ENCODE assay signal across 14 cellular contexts in the genomic region with DNA sequence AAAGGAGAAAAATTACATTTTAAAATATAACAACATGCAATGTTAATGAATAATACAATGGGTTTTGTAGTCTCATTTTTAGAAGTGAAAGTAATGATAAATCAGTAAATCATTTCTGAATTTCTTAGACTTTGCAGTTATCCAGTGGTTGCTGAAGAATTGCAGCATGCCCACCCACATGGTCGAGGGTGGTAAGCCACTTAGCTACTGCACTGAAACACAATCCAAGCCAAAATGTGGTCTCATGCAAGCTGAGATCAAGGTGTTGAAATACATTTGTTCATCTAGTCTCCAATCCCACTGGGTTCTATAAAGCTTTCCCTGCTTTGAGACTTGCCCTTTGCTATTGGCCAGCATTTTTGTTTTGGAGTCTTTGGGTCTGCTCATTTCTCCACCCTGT.
DNase-seq lines count a peak whose midpoint lies in the region; ATAC-seq, FAIRE-seq and TF ChIP-seq lines count a peak whose summit lies in the region.
"Had no signal": no experiment of that assay in that cellular context is flagged by ENCODE, and none has a peak within 500 bp of the region (broad histone marks: within the 10 kb centered on the region; RNA-seq: fewer than 3 reads in every experiment).

No MANE protein-coding gene starts in this region.

- no peak overlapping the region for H3K27ac Mint-ChIP-seq in activated T-cell treated with anti-CD3 and anti-CD28 coated beads, Interleukin-2, amount 50 U/mL, for 24 hours
- H3K27ac Mint-ChIP-seq: CD14-positive monocyte, H9 had no signal

- ATAC-seq in GM18498 (IDR thresholded peaks at IDR 0.05; ENCODE audit: unreplicated experiment), result no peak
- ATAC-seq: K562 had no signal

- no peaks in the 10 kb centered on the region for H3K27me3 Mint-ChIP-seq in activated T-cell treated with anti-CD3 and anti-CD28 coated beads, Interleukin-2, amount 50 U/mL, for 24 hours

- peak; percentile 11 for FAIRE-seq in D721Med (lab: Jason Lieb, UNC)
- FAIRE-seq: K562 had no signal

- H3K9me3 Mint-ChIP-seq in activated T-cell treated with anti-CD3 and anti-CD28 coated beads, Interleukin-2, amount 50 U/mL, for 24 hours, result no peaks in the 10 kb centered on the region
- H3K9me3 Mint-ChIP-seq: H9 had no signal

- H3K4me3 Mint-ChIP-seq in activated T-cell treated with anti-CD3 and anti-CD28 coated beads, Interleukin-2, amount 50 U/mL, for 24 hours, result no peak overlapping the region
- H3K4me3 Mint-ChIP-seq: CD14-positive monocyte, H9 had no signal

- H3K4me1 Mint-ChIP-seq in activated T-cell treated with anti-CD3 and anti-CD28 coated beads, Interleukin-2, amount 50 U/mL, for 24 hours (ENCODE audit: low read depth), result peaks cover 11% of the 10 kb centered on the region
- H3K4me1 Mint-ChIP-seq: CD14-positive monocyte had no signal

- no peak for TF ChIP-seq POLR2A in lower leg skin (IDR thresholded peaks at IDR 0.05)

- intact Hi-C loops in lower leg skin (cut with DNase I; ENCODE audit: low total_unique reads), result no loop called here

- TF ChIP-seq CTCF in D721Med (IDR thresholded peaks at IDR 0.05; ENCODE audit: insufficient read depth, missing control alignments) (no peak), lower leg skin (IDR thresholded peaks at IDR 0.05) (no peak)

- H3K4me3 ChIP-seq in lower leg skin (ENCODE audit: low read depth, poor library complexity, severe bottlenecking), result no peak overlapping the region
- H3K4me3 ChIP-seq: K562 had no signal

- peaks cover 25% of the 10 kb centered on the region for H3K36me3 Mint-ChIP-seq in activated T-cell treated with anti-CD3 and anti-CD28 coated beads, Interleukin-2, amount 50 U/mL, for 24 hours (ENCODE audit: low read depth)
- H3K36me3 Mint-ChIP-seq: CD14-positive monocyte had no signal

- 44 to 61% methylated on average over 1 of the region's 1 CpG for WGBS in lower leg skin, 2 donors

- DNase-seq in activated T-cell treated with anti-CD3 and anti-CD28 coated beads for 48 hours (ENCODE audit: low read depth), result peak; percentile 9
- no peak for DNase-seq in activated T-cell treated with anti-CD3 and anti-CD28 coated beads, Interleukin-2, amount 50 U/mL, for 24 hours
- DNase-seq in D721Med (ENCODE audit: insufficient read length, low spot score), result no peak
- peak; percentile 3 for DNase-seq in OCI-M1 (lab: John Stamatoyannopoulos, UW)
- peak; percentile 34 for DNase-seq in stimulated activated CD8-positive, alpha-beta memory T cell treated with anti-CD3 and anti-CD28 coated beads, Interleukin-4, amount 100 ng/mL, for 48 hours
- no peak for DNase-seq in lower leg skin (ENCODE audit: low spot score in 2 of 2)
- DNase-seq: DMS 273 treated with DMSO at 0.1 percent for 48 hours, DND-41, H9, NCI-H1694, NCI-H2081 treated with DMSO at 0.1 percent for 48 hours had no signal

Comparison
In these comparisons a context has a peak if more than half of its experiments do, and no peak if none do; other contexts are left out.
1. DNase-seq: peak in activated T-cell treated with anti-CD3 and anti-CD28 coated beads for 48 hours (single experiment), OCI-M1 (single experiment) and stimulated activated CD8-positive, alpha-beta memory T cell treated with anti-CD3 and anti-CD28 coated beads, Interleukin-4, amount 100 ng/mL, for 48 hours (single experiment); none in activated T-cell treated with anti-CD3 and anti-CD28 coated beads, Interleukin-2, amount 50 U/mL, for 24 hours (single experiment), D721Med (single experiment) and lower leg skin (0 of 2).